Comparison of ENCODE assay signal across 23 cellular contexts in genomic region chr18:63606526-63606925, GRCh38. TPM values are rescaled to one million over a fixed set of nuclear protein-coding genes. Genes with fewer than 3 reads are reported as not detected.
DNase-seq lines count a peak whose midpoint lies in the region; TF ChIP-seq lines count a peak whose summit lies in the region.
"Had no signal": no experiment of that assay in that cellular context is flagged by ENCODE, and none has a peak within 500 bp of the region (broad histone marks: within the 10 kb centered on the region; RNA-seq: fewer than 3 reads in every experiment).

No MANE protein-coding gene starts in this region.

- H3F3A ChIP-seq in GM23248 (ENCODE audit: insufficient read depth) = peaks cover 16% of the 10 kb centered on the region

- H3K9me2 ChIP-seq in GM23248 (ENCODE audit: insufficient read depth) = no peaks in the 10 kb centered on the region

- H3K4me2 ChIP-seq in GM23248 (ENCODE audit: unreplicated experiment) = no peak overlapping the region
- H3K4me2 ChIP-seq: BLaER1 treated with 17β-estradiol and CSF1 and Interleukin-3, amounts not matched to agents 10 nM and 100 nM; GM23338 had no signal

- H4K20me1 ChIP-seq in GM23248 (ENCODE audit: insufficient read depth) = no peaks in the 10 kb centered on the region
- H4K20me1 ChIP-seq: BLaER1 treated with 17β-estradiol and CSF1 and Interleukin-3, amounts not matched to agents 10 nM and 100 nM had no signal

- H3K4me3 ChIP-seq in BJ (ENCODE audit: low read depth, low read length) = no peak overlapping the region
- no peak overlapping the region for H3K4me3 ChIP-seq in GM23248
- H3K4me3 ChIP-seq: BLaER1 treated with 17β-estradiol and CSF1 and Interleukin-3, amounts not matched to agents 10 nM and 100 nM; GM23338; Peyer's patch; SJSA1 had no signal

- WGBS in GM23248 (ENCODE audit: low coverage in 1 of 2, low lambda C conversion rate in 2 of 2, missing lambda C conversion rate in 2 of 2), 2 experiments = 81 to 87% methylated on average over 3 of the region's 3 CpGs

- no peak overlapping the region for H3K9ac ChIP-seq in GM23248
- H3K9ac ChIP-seq: BLaER1 treated with 17β-estradiol and CSF1 and Interleukin-3, amounts not matched to agents 10 nM and 100 nM had no signal

- H3K36me3 ChIP-seq in BJ (ENCODE audit: control insufficient read depth, insufficient read depth, low read length) = no peaks in the 10 kb centered on the region
- no peaks in the 10 kb centered on the region for H3K36me3 ChIP-seq in GM23248 (ENCODE audit: low read depth)
- H3K36me3 ChIP-seq: BLaER1 treated with 17β-estradiol and CSF1 and Interleukin-3, amounts not matched to agents 10 nM and 100 nM; Peyer's patch; SJSA1 had no signal

- no peak overlapping the region for H2AFZ ChIP-seq in GM23248
- H2AFZ ChIP-seq: GM23338 had no signal

- no peak overlapping the region for H3K27ac ChIP-seq in GM23248
- H3K27ac ChIP-seq: BLaER1 treated with 17β-estradiol and CSF1 and Interleukin-3, amounts not matched to agents 10 nM and 100 nM; Peyer's patch; SJSA1 had no signal

- DNase-seq in BJ (ENCODE audit: low read depth) = peak; percentile 29
- DNase-seq in GM23248 = peak; percentile 48
- DNase-seq in dedifferentiated amniotic fluid mesenchymal stem cell (ENCODE audit: extremely low spot score) = peak; percentile 74
- DNase-seq in renal cortical epithelial cell (ENCODE audit: low read depth) = peak; percentile 7
- no peak for DNase-seq in OCI-M1 (lab: John Stamatoyannopoulos, UW)
- no peak for DNase-seq in EL
- no peak for DNase-seq in kidney glomerular epithelial cell (lab: John Stamatoyannopoulos, UW)
- no peak for DNase-seq in NOMO-1 (lab: John Stamatoyannopoulos, UW; ENCODE audit: unreplicated experiment in 2 of 2)
- DNase-seq: ACHN; CD8-positive, alpha-beta T cell; DMS79; NCI-H1105; NCI-H2081; NCI-H2171 treated with DMSO at 0.1 percent for 48 hours; Peyer's patch; SW 1271; T-helper 2 cell had no signal

- CTCF ChIA-PET in BJ (lab: Yijun Ruan, JAX) = interaction anchor here (0.7 to 1.0 kb wide), 2 partner anchors 12 to 13 kb away, joined by 3 read pairs; no protein-coding TSS in a partner anchor

- H3K79me2 ChIP-seq in GM23248 (ENCODE audit: insufficient read depth) = no peaks in the 10 kb centered on the region

- POLR2A ChIA-PET in BJ (lab: Charles Lee) = no interaction called here

- no peaks in the 10 kb centered on the region for H3K9me3 ChIP-seq in GM23248 (ENCODE audit: low read depth)
- H3K9me3 ChIP-seq: BLaER1 treated with 17β-estradiol and CSF1 and Interleukin-3, amounts not matched to agents 10 nM and 100 nM; Peyer's patch; SJSA1 had no signal

- H3K4me1 ChIP-seq in GM23248 (ENCODE audit: insufficient read depth) = peaks cover 24% of the 10 kb centered on the region
- H3K4me1 ChIP-seq: Peyer's patch, SJSA1 had no signal

- H3K27me3 ChIP-seq in BJ (ENCODE audit: control insufficient read depth, insufficient read depth, low read length) = no peaks in the 10 kb centered on the region
- no peaks in the 10 kb centered on the region for H3K27me3 ChIP-seq in GM23248 (replicated peaks; ENCODE audit: insufficient read depth)
- H3K27me3 ChIP-seq: BLaER1 treated with 17β-estradiol and CSF1 and Interleukin-3, amounts not matched to agents 10 nM and 100 nM; Peyer's patch had no signal

- no peak for TF ChIP-seq CTCF in BJ (IDR thresholded peaks at IDR 0.05; ENCODE audit: insufficient read depth, low read depth, low read length)

- in situ Hi-C loops in GM23248 (cut with MboI) = no loop called here

RNA-seq across cellular contexts. Expression of gene SERPINB13, which starts 19.4 kb away (rescaled TPM):
- not detected in 2 replicates for polyA plus RNA-seq in BJ (2011; rRNA removed)
- not detected in 2 replicates for polyA minus RNA-seq in BJ (2011; rRNA and poly(A)+ RNA removed)
- not detected in 2 replicates for total RNA-seq in GM23248 (2014; rRNA removed; shearing (Covaris generic))
- not detected in 2 replicates for polyA plus RNA-seq in GM23248 (2016; fragmentation: Nextera tagmentation; extraction: Ambion mirVana)
- not detected in 2 replicates for total RNA-seq in renal cortical epithelial cell
- total RNA-seq: CD8-positive, alpha-beta T cell; G401; GM23338; LHCN-M2; NCI-H460; Peyer's patch; SJSA1 had no signal
- polyA plus RNA-seq: GM23338 had no signal

RNA-seq across cellular contexts. Expression of gene SERPINB4, which starts 37.5 kb away (rescaled TPM):
- polyA plus RNA-seq in BJ (2011; rRNA removed) (0.06 TPM in 1 of 2 replicates, not detected in the other), GM23248 (2016; fragmentation: Nextera tagmentation; extraction: Ambion mirVana) (not detected in 2 replicates)
- polyA minus RNA-seq in BJ (2011; rRNA and poly(A)+ RNA removed) = not detected in 2 replicates
- total RNA-seq in GM23248 (2014; rRNA removed; shearing (Covaris generic)) = not detected in 2 replicates
- 0.17 and 0.35 TPM in 2 replicates for total RNA-seq in renal cortical epithelial cell
- total RNA-seq: CD8-positive, alpha-beta T cell; G401; LHCN-M2; NCI-H460; Peyer's patch had no signal

RNA-seq across cellular contexts. Expression of gene SERPINB3, which starts 55.2 kb away (rescaled TPM):
- polyA plus RNA-seq in BJ (2011; rRNA removed) (not detected in 2 replicates), GM23248 (2016; fragmentation: Nextera tagmentation; extraction: Ambion mirVana) (0.24 TPM in 1 of 2 replicates, not detected in the other)
- not detected in 2 replicates for polyA minus RNA-seq in BJ (2011; rRNA and poly(A)+ RNA removed)
- total RNA-seq in GM23248 (2014; rRNA removed; shearing (Covaris generic)) = not detected in 2 replicates
- total RNA-seq in renal cortical epithelial cell = 0.40 and 1.9 TPM in 2 replicates
- total RNA-seq: CD8-positive, alpha-beta T cell; G401; LHCN-M2; Peyer's patch; SJSA1 had no signal

Comparison
In these comparisons a context has a peak if more than half of its experiments do, and no peak if none do; other contexts are left out.
1. DNase-seq: peak in BJ (single experiment), GM23248 (single experiment), dedifferentiated amniotic fluid mesenchymal stem cell (single experiment) and renal cortical epithelial cell (single experiment); none in OCI-M1 (single experiment), EL (single experiment), kidney glomerular epithelial cell (single experiment) and NOMO-1 (0 of 2).